Comparison of ENCODE assay signal across 24 cellular contexts in the genomic region with DNA sequence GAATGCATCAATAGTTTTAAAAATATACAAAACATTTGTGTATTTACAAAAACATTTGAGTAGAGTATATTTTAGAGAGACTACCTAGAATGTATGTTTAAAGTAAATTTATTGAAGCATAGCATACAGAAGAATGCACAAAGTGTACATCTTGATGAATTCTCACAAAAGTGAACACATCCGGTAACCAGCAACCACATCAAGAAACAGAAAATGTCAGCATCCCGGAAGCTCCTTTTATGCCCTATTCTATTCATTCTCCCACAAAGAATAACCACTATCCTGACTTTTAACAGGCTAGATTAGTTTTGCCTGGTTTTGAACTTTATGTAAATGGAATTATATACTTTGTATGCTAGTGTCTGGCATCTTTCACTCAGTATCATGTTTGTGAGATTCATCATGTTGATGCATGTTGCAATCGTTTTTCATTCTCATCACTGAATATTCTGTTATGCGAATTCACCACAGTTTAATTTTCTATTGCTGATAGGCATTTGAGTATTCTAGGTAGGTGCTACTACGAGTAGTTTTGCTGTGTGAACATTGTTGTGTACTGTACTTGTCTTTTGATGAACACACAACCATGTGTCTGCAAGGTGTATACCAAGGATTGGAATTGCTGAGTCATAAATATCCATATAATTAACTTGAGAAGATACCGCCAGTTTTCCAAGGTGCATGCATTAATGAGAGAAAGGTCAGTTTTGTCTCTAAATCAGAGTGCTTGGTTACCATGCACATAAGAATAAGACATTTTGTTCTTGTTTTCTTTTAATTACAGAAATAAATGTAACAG.
DNase-seq lines count a peak whose midpoint lies in the region; ATAC-seq, FAIRE-seq and TF ChIP-seq lines count a peak whose summit lies in the region.
"Had no signal": no experiment of that assay in that cellular context is flagged by ENCODE, and none has a peak within 500 bp of the region (broad histone marks: within the 10 kb centered on the region; RNA-seq: fewer than 3 reads in every experiment).

No MANE protein-coding gene starts in this region.

- peaks cover 44% of the 10 kb centered on the region for H3K4me1 ChIP-seq in CD8-positive, alpha-beta T cell (ENCODE audit: insufficient read depth, low read length)
- H3K4me1 ChIP-seq in ascending aorta: peaks cover 0 to 5% of the 10 kb centered on the region in 2 donors
- H3K4me1 ChIP-seq: prostate gland had no signal

- TF ChIP-seq POLR2A in GM12892 (IDR thresholded peaks at IDR 0.05; ENCODE audit: low read depth, low read length): no peak

- H3K27ac ChIP-seq in CD8-positive, alpha-beta T cell (ENCODE audit: low read depth, low read length): no peak overlapping the region
- no peak overlapping the region for H3K27ac ChIP-seq in ascending aorta
- H3K27ac ChIP-seq: cardiac muscle cell, prostate gland, thoracic aorta had no signal

- POLR2A ChIA-PET in activated CD4-positive, alpha-beta T cell treated with anti-CD3 and anti-CD28 coated beads for 36 hours (lab: Charles Lee): no interaction called here
- POLR2A ChIA-PET in CD8-positive, alpha-beta T cell (lab: Charles Lee): interaction anchor here (0.6 to 0.7 kb wide), 2 partner anchors 8 to 101 kb away, joined by 3 read pairs; no protein-coding TSS in a partner anchor
- POLR2A ChIA-PET in T-cell (lab: Charles Lee): no interaction called here

- DNase-seq in activated CD4-positive, alpha-beta T cell treated with anti-CD3 and anti-CD28 coated beads for 36 hours: peak; percentile 29
- no peak for DNase-seq in activated CD4-positive, alpha-beta T cell treated with anti-CD3 and anti-CD28 coated beads for 1 hour
- peak in 2 of 7 experiments; percentile 10 to 25 for DNase-seq in CD8-positive, alpha-beta T cell
- DNase-seq in T-cell (peak in 11 of 34 experiments; percentile 2 to 47 (median 19)), epithelial cell of esophagus (ENCODE audit: low read depth) (peak; percentile 10), inferior parietal cortex (ENCODE audit: extremely low spot score) (no peak), GM12892 (ENCODE audit: insufficient read length) (no peak), ascending aorta (ENCODE audit: low spot score in 2 of 2) (no peak)
- DNase-seq: activated B cell treated with CpG ODN at 0.5 μM for 24 hours; C1 segment of cervical spinal cord; DMS79 treated with DMSO at 0.1 percent for 48 hours; KBM-7; left cardiac atrium; MV-4-11; NCI-H524; small intestine; stimulated activated CD4-positive, alpha-beta T cell treated with anti-CD3 and anti-CD28 coated beads, Interleukin-4, amount 100 ng/mL, for 4 hours had no signal

- H3K36me3 Mint-ChIP-seq in activated CD4-positive, alpha-beta T cell treated with anti-CD3 and anti-CD28 coated beads for 36 hours (ENCODE audit: low read depth): no peaks in the 10 kb centered on the region
- no peaks in the 10 kb centered on the region for H3K36me3 Mint-ChIP-seq in CD8-positive, alpha-beta T cell
- no peaks in the 10 kb centered on the region for H3K36me3 Mint-ChIP-seq in T-cell

- no peak overlapping the region for H3K4me3 Mint-ChIP-seq in activated CD4-positive, alpha-beta T cell treated with anti-CD3 and anti-CD28 coated beads for 36 hours
- H3K4me3 Mint-ChIP-seq in CD8-positive, alpha-beta T cell: peak overlapping the region; percentile 26
- H3K4me3 Mint-ChIP-seq in T-cell: peak overlapping the region in 1 of 3 donors; percentile 48
- H3K4me3 Mint-ChIP-seq: activated B cell treated with CpG ODN at 0.5 μM for 24 hours; T-helper 1 cell treated with Interleukin-12 subunit alpha and Interleukin-12 subunit beta and Interleukin-4 antibody, amounts not matched to agents 30 μg/mL and 1 μg/mL, for 36 hours had no signal

- no peak for TF ChIP-seq CTCF in CD8-positive, alpha-beta T cell (IDR thresholded peaks at IDR 0.05)
- no peak for TF ChIP-seq CTCF in epithelial cell of esophagus (IDR thresholded peaks at IDR 0.05; ENCODE audit: insufficient read depth, low read depth, low read length, missing control alignments)
- TF ChIP-seq CTCF in ascending aorta (IDR thresholded peaks at IDR 0.05): no peak

- H3K4me1 Mint-ChIP-seq in activated CD4-positive, alpha-beta T cell treated with anti-CD3 and anti-CD28 coated beads for 36 hours: peaks cover 54% of the 10 kb centered on the region
- H3K4me1 Mint-ChIP-seq in CD8-positive, alpha-beta T cell (ENCODE audit: low read depth): peaks cover 63% of the 10 kb centered on the region
- H3K4me1 Mint-ChIP-seq in T-cell: peaks cover 46 to 67% (median 63%) of the 10 kb centered on the region in 3 donors
- H3K4me1 Mint-ChIP-seq: activated B cell treated with CpG ODN at 0.5 μM for 24 hours had no signal

- intact Hi-C loops in activated CD4-positive, alpha-beta T cell treated with anti-CD3 and anti-CD28 coated beads for 36 hours (cut with DNase I, micrococcal nuclease): loop anchor here in 1 of 2 experiments (5.0 kb wide), 1 partner anchor 38 kb away; no protein-coding TSS in a partner anchor
- intact Hi-C loops in CD8-positive, alpha-beta T cell (cut with DNase I, micrococcal nuclease): loop anchor here in 1 of 2 experiments (10.0 kb wide), 1 partner anchor 289 kb away; no protein-coding TSS in a partner anchor
- intact Hi-C loops in ascending aorta (cut with DNase I): no loop called here

- no peaks in the 10 kb centered on the region for H3K27me3 Mint-ChIP-seq in activated CD4-positive, alpha-beta T cell treated with anti-CD3 and anti-CD28 coated beads for 36 hours
- no peaks in the 10 kb centered on the region for H3K27me3 Mint-ChIP-seq in CD8-positive, alpha-beta T cell (ENCODE audit: low read depth)
- H3K27me3 Mint-ChIP-seq in T-cell: no peaks in the 10 kb centered on the region

- no peaks in the 10 kb centered on the region for H3K9me3 Mint-ChIP-seq in activated CD4-positive, alpha-beta T cell treated with anti-CD3 and anti-CD28 coated beads for 36 hours (ENCODE audit: low read depth)
- no peaks in the 10 kb centered on the region for H3K9me3 Mint-ChIP-seq in CD8-positive, alpha-beta T cell
- H3K9me3 Mint-ChIP-seq in T-cell: no peaks in the 10 kb centered on the region
- H3K9me3 Mint-ChIP-seq: activated B cell treated with CpG ODN at 0.5 μM for 24 hours; neural crest cell; T-helper 1 cell treated with Interleukin-12 subunit alpha and Interleukin-12 subunit beta and Interleukin-4 antibody, amounts not matched to agents 30 μg/mL and 1 μg/mL, for 36 hours had no signal

- FAIRE-seq in GM12892 (lab: Jason Lieb, UNC): no peak
- FAIRE-seq: small intestine had no signal

- no peaks in the 10 kb centered on the region for H3K9me3 ChIP-seq in CD8-positive, alpha-beta T cell (ENCODE audit: low read length)
- no peaks in the 10 kb centered on the region for H3K9me3 ChIP-seq in ascending aorta
- H3K9me3 ChIP-seq: gastroesophageal sphincter, prostate gland, thoracic aorta had no signal

- ATAC-seq in activated CD4-positive, alpha-beta T cell treated with anti-CD3 and anti-CD28 coated beads for 36 hours: peak; percentile 55
- ATAC-seq in CD8-positive, alpha-beta T cell: peak; percentile 64
- peak; percentile 77 to 90 (median 88) for ATAC-seq in T-cell (replicated peaks in 1 of 4)
- ATAC-seq: esophagus mucosa, gastroesophageal sphincter had no signal

- H3K27ac Mint-ChIP-seq in activated CD4-positive, alpha-beta T cell treated with anti-CD3 and anti-CD28 coated beads for 36 hours: peak overlapping the region; percentile 55
- no peak overlapping the region for H3K27ac Mint-ChIP-seq in CD8-positive, alpha-beta T cell
- H3K27ac Mint-ChIP-seq in T-cell: no peak overlapping the region
- H3K27ac Mint-ChIP-seq: activated B cell treated with CpG ODN at 0.5 μM for 24 hours; T-helper 1 cell treated with Interleukin-12 subunit alpha and Interleukin-12 subunit beta and Interleukin-4 antibody, amounts not matched to agents 30 μg/mL and 1 μg/mL, for 36 hours had no signal

- H3K4me3 ChIP-seq in CD8-positive, alpha-beta T cell (ENCODE audit: low read depth, low read length): no peak overlapping the region
- H3K4me3 ChIP-seq in epithelial cell of esophagus (ENCODE audit: low read length) (no peak overlapping the region), ascending aorta (no peak overlapping the region)
- H3K4me3 ChIP-seq: cardiac muscle cell, gastroesophageal sphincter, prostate gland, thoracic aorta had no signal

- no peaks in the 10 kb centered on the region for H3K36me3 ChIP-seq in CD8-positive, alpha-beta T cell (ENCODE audit: insufficient read depth, low read length)
- H3K36me3 ChIP-seq in ascending aorta: no peaks in the 10 kb centered on the region
- H3K36me3 ChIP-seq: cardiac muscle cell, gastroesophageal sphincter, prostate gland, thoracic aorta had no signal

- H3K27me3 ChIP-seq in CD8-positive, alpha-beta T cell (ENCODE audit: insufficient read depth, low read length): no peaks in the 10 kb centered on the region
- H3K27me3 ChIP-seq in ascending aorta: no peaks in the 10 kb centered on the region
- H3K27me3 ChIP-seq: cardiac muscle cell, gastroesophageal sphincter had no signal

- CTCF ChIA-PET in activated CD4-positive, alpha-beta T cell treated with anti-CD3 and anti-CD28 coated beads for 36 hours (lab: Charles Lee): interaction anchor here (0.8 kb wide), 1 partner anchor 412 kb away, joined by 3 read pairs; no protein-coding TSS in a partner anchor
- CTCF ChIA-PET in CD8-positive, alpha-beta T cell (lab: Charles Lee): no interaction called here
- CTCF ChIA-PET in T-cell (lab: Charles Lee): interaction anchor here in 1 of 2 donors (0.5 kb wide), 2 partner anchors 10 to 40 kb away, joined by 3 to 4 read pairs; no protein-coding TSS in a partner anchor

Comparison
In these comparisons a context has a peak if more than half of its experiments do, and no peak if none do; other contexts are left out.
1. DNase-seq: peak in activated CD4-positive, alpha-beta T cell treated with anti-CD3 and anti-CD28 coated beads for 36 hours (single experiment) and epithelial cell of esophagus (single experiment); none in activated CD4-positive, alpha-beta T cell treated with anti-CD3 and anti-CD28 coated beads for 1 hour (single experiment), inferior parietal cortex (single experiment), GM12892 (single experiment) and ascending aorta (0 of 2).
2. Peak in every context shown above with its lines, with median percentiles within 50 percentile points of each other: ATAC-seq.